In the genomic region with DNA sequence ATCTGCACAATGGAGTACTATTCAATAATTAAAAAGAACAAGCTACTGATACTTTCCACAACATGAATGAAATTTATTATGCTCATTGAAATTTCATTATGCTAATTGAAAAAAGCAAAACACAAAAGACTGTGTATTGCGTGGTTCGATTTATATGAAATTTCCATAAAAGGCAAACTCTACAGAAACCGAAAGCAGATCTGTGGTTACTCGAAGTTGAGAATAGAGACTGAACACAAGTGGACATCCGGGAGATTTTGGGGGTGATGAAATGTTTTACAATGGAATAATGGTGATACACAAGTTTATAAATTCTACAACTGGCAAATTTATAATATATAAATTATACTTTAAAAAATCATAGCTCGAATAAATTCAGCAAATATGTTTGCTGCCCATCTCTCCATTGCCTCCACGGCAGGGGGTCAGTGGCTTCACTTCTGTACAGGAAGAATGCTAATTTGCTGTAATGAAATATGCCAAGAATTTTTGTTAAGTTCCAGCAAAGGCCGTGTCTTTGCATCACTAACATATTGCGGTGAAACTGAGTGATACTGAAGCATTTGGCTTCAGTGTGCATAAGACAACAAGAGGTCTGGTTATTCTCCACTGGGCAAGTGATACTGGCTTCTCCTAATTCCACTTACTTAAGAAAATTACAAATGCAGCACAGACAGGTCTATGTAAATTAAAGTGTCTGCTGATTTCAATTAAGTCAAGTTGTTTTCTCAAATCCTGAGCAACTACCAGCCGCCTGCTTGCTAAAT, we compare ENCODE assay signal across 25 cellular contexts.
DNase-seq lines count a peak whose midpoint lies in the region; ATAC-seq and TF ChIP-seq lines count a peak whose summit lies in the region.
"Had no signal": no experiment of that assay in that cellular context is flagged by ENCODE, and none has a peak within 500 bp of the region (broad histone marks: within the 10 kb centered on the region; RNA-seq: fewer than 3 reads in every experiment).

No MANE protein-coding gene starts in this region.

- DNase-seq in G401 (ENCODE audit: low spot score) (peak; percentile 81), NOMO-1 treated with DMSO at 0.1 percent for 48 hours (lab: John Stamatoyannopoulos, UW; ENCODE audit: unreplicated experiment) (peak; percentile 8), astrocyte of the spinal cord (ENCODE audit: low read depth, low spot score) (peak; percentile 2), natural killer cell (no peak), SHP77 (lab: John Stamatoyannopoulos, UW) (no peak), SIG-M5 (lab: John Stamatoyannopoulos, UW) (no peak)
- DNase-seq in stimulated activated CD4-positive, alpha-beta T cell treated with anti-CD3 and anti-CD28 coated beads, Interleukin-1b, Interleukin-23, amount 100 ng/mL, for 48 hours = no peak
- DNase-seq: activated CD4-positive, alpha-beta T cell treated with anti-CD3 and anti-CD28 coated beads, Interleukin-2, amount 10 ng/mL, durations not matched to agents 24 days and 14 days; activated CD8-positive, alpha-beta memory T cell treated with anti-CD3 and anti-CD28 coated beads, Interleukin-2, amount 50 U/mL, for 4 hours; activated effector memory CD4-positive, alpha-beta T cell treated with Interleukin-2 at 50 U/mL for 16 hours; adrenal gland; DND-41; gastrocnemius medialis; Karpas-422; mesendoderm; naive thymus-derived CD8-positive, alpha-beta T cell; NCI-H1417; NCI-H446 treated with DMSO at 0.1 percent for 48 hours; pancreas; right lobe of liver; SHP77 treated with DMSO at 0.1 percent for 48 hours; T-cell; thyroid gland had no signal

- TF ChIP-seq CTCF in astrocyte of the spinal cord (IDR thresholded peaks at IDR 0.05; ENCODE audit: low read depth, low read length) (no peak), natural killer cell (IDR thresholded peaks at IDR 0.05) (no peak)

- ATAC-seq in natural killer cell = peak in 1 of 3 donors; percentile 68
- no peak for ATAC-seq in GM18867 (IDR thresholded peaks at IDR 0.05; ENCODE audit: unreplicated experiment)
- ATAC-seq: gastrocnemius medialis; HCT116; naive thymus-derived CD8-positive, alpha-beta T cell; pancreas; right lobe of liver; T-cell had no signal

- in situ Hi-C loops in G401 (cut with HindIII; ENCODE audit: low sequenced_read_pairs) = no loop called here
- in situ Hi-C loops in astrocyte of the spinal cord (cut with HindIII; ENCODE audit: low sequenced_read_pairs) = no loop called here

- H3K36me3 Mint-ChIP-seq in natural killer cell = peaks cover 12% of the 10 kb centered on the region
- H3K36me3 Mint-ChIP-seq: T-cell had no signal

- H3K27ac Mint-ChIP-seq in natural killer cell = peak overlapping the region in 1 of 2 donors; percentile 28
- H3K27ac Mint-ChIP-seq: activated CD4-positive, alpha-beta T cell treated with anti-CD3 and anti-CD28 coated beads, Interleukin-2, amount 10 ng/mL, durations not matched to agents 24 days and 14 days; naive thymus-derived CD8-positive, alpha-beta T cell; T-cell had no signal

- no peak overlapping the region for H3K4me3 ChIP-seq in astrocyte of the spinal cord (ENCODE audit: low read depth, low read length)
- H3K4me3 ChIP-seq: adrenal gland, gastrocnemius medialis, pancreas, right lobe of liver, thyroid gland had no signal

- intact Hi-C loops in natural killer cell (cut with micrococcal nuclease) = no loop called here

- H3K4me1 Mint-ChIP-seq in natural killer cell = peaks cover 0 to 7% of the 10 kb centered on the region in 2 donors
- H3K4me1 Mint-ChIP-seq: naive thymus-derived CD8-positive, alpha-beta T cell; T-cell had no signal

- H3K27me3 Mint-ChIP-seq in natural killer cell (ENCODE audit: low read depth in 2 of 2) = no peaks in the 10 kb centered on the region

- peak overlapping the region; percentile 58 for H3K4me3 Mint-ChIP-seq in natural killer cell
- H3K4me3 Mint-ChIP-seq: activated CD4-positive, alpha-beta T cell treated with anti-CD3 and anti-CD28 coated beads, Interleukin-2, amount 10 ng/mL, durations not matched to agents 24 days and 14 days; T-cell had no signal

- peaks cover 5 to 10% of the 10 kb centered on the region in 2 donors for H3K9me3 Mint-ChIP-seq in natural killer cell

Comparison
In these comparisons a context has a peak if more than half of its experiments do, and no peak if none do; other contexts are left out.
1. DNase-seq: peak in G401 (single experiment), NOMO-1 treated with DMSO at 0.1 percent for 48 hours (single experiment) and astrocyte of the spinal cord (single experiment); none in natural killer cell (single experiment), SHP77 (0 of 2), SIG-M5 (single experiment) and stimulated activated CD4-positive, alpha-beta T cell treated with anti-CD3 and anti-CD28 coated beads, Interleukin-1b, Interleukin-23, amount 100 ng/mL, for 48 hours (single experiment).